In the genomic region with DNA sequence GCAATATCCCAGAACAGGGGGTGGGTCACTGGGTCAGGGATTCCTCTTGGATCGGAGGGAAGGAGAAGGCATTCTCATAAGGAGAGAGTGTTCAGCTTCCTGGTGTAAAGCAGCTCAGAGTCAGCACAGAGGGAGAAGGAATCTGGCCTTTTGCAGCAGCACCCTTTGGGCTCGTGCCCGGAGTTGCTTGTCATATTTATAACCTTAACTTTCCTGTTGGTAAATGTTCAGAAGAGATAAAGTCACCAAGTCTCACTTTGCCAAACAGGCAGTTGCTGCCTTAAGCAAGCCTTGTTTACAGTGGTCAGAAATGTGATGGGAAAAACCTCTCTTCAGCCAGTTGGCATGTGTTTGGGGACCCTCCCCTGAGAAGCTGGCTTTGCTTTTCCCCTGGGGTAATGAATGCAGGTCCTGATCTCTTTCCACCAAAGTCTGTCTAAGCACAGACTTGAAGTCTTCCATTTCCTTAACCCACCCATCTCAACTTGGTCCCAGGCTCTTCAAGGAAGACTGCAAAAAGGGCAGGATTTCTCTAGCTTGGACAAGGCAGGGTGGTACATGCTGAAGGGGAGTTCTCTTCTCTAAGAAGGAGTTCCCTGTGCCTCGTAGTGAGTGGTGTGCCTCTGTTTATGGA, we compare ENCODE assay signal across 2 cellular contexts.
TF ChIP-seq lines count a peak whose summit lies in the region.

No MANE protein-coding gene starts in this region.

TF ChIP-seq in K562, 482 proteins besides CTCF, POLR2A, EP300 and RAD21 (continued from another document and continues in another):
- TF ChIP-seq DIDO1 (tag; IDR thresholded peaks at IDR 0.05; ENCODE audit: low read depth) (no peak), LEF1 (IDR thresholded peaks at IDR 0.05) (no peak), STAT5A (IDR thresholded peaks at IDR 0.05; ENCODE audit: borderline replicate concordance, low read length) (no peak), SRSF3 (IDR thresholded peaks at IDR 0.05; ENCODE audit: insufficient read depth, low read length) (no peak)
- TF ChIP-seq, protein P1, sequence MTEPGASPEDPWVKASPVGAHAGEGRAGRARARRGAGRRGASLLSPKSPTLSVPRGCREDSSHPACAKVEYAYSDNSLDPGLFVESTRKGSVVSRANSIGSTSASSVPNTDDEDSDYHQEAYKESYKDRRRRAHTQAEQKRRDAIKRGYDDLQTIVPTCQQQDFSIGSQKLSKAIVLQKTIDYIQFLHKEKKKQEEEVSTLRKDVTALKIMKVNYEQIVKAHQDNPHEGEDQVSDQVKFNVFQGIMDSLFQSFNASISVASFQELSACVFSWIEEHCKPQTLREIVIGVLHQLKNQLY (CRISPR knock-in tag; conservative IDR thresholded peaks at IDR 0.05), result no peak
- TF ChIP-seq, protein P2, sequence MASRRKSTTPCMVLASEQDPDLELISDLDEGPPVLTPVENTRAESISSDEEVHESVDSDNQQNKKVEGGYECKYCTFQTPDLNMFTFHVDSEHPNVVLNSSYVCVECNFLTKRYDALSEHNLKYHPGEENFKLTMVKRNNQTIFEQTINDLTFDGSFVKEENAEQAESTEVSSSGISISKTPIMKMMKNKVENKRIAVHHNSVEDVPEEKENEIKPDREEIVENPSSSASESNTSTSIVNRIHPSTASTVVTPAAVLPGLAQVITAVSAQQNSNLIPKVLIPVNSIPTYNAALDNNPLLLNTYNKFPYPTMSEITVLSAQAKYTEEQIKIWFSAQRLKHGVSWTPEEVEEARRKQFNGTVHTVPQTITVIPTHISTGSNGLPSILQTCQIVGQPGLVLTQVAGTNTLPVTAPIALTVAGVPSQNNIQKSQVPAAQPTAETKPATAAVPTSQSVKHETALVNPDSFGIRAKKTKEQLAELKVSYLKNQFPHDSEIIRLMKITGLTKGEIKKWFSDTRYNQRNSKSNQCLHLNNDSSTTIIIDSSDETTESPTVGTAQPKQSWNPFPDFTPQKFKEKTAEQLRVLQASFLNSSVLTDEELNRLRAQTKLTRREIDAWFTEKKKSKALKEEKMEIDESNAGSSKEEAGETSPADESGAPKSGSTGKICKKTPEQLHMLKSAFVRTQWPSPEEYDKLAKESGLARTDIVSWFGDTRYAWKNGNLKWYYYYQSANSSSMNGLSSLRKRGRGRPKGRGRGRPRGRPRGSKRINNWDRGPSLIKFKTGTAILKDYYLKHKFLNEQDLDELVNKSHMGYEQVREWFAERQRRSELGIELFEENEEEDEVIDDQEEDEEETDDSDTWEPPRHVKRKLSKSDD (conservative IDR thresholded peaks at IDR 0.05; ENCODE audit: low read length), result no peak

TF ChIP-seq in HEK293T, 16 proteins besides CTCF, POLR2A, EP300 and RAD21 (continued from another document):
- TF ChIP-seq FOXM1 (IDR thresholded peaks at IDR 0.05; ENCODE audit: borderline replicate concordance), result no peak
- no peak for TF ChIP-seq LEF1 (IDR thresholded peaks at IDR 0.05; ENCODE audit: borderline replicate concordance)
- TF ChIP-seq SP1 (IDR thresholded peaks at IDR 0.05), result no peak
